ENCODE assay signal across 27 cellular contexts in the genomic region with DNA sequence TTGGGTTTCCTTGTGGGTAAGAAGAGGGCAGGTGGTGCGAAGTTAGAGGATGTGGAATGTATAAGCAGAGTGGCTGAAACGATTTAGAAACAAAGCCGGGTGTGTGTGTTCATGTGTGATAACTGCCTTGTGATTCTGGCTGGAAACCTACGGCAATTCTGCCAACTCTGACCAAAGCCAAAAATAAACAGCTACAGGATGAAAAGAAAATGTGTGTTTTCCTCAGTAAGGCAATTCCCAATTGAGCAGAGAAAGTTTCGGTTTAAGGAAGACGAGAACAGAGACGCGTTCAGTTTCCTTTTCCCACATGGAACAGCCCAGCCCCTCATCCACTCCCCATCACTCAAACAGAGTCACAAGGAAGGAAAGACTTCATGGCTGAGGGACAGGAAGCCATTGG.
DNase-seq lines count a peak whose midpoint lies in the region; ATAC-seq and TF ChIP-seq lines count a peak whose summit lies in the region.
"Had no signal": no experiment of that assay in that cellular context is flagged by ENCODE, and none has a peak within 500 bp of the region (broad histone marks: within the 10 kb centered on the region; RNA-seq: fewer than 3 reads in every experiment).

No MANE protein-coding gene starts in this region.

- no peaks in the 10 kb centered on the region for H3F3A ChIP-seq in GM23338 (replicated peaks; ENCODE audit: low read depth)

- no peaks in the 10 kb centered on the region for H3K4me1 ChIP-seq in GM23338 (ENCODE audit: insufficient read depth)
- H3K4me1 ChIP-seq: Caco-2, gastroesophageal sphincter, HAP-1, parathyroid adenoma, thyroid gland had no signal

- no peak overlapping the region for H3K27ac ChIP-seq in GM23338 (ENCODE audit: low read depth)
- peak overlapping the region in 9 of 59 donors; percentile 3 to 70 (median 29) for H3K27ac ChIP-seq in dorsolateral prefrontal cortex
- H3K27ac ChIP-seq: gastroesophageal sphincter, hepatocyte, parathyroid adenoma, PC-9, thyroid gland had no signal

- DNase-seq in GM23338 (ENCODE audit: low spot score) (no peak), SK-MEL-5 (ENCODE audit: low read depth, low spot score) (peak; percentile 62), dorsolateral prefrontal cortex (peak in 2 of 10 donors; percentile 36 to 54), sciatic nerve (ENCODE audit: low spot score) (no peak), NCI-H146 treated with DMSO at 0.1 percent for 48 hours (lab: John Stamatoyannopoulos, UW; ENCODE audit: unreplicated experiment) (no peak)
- no peak for DNase-seq in stimulated activated naive B cell treated with anti-CD40 and anti-IgM and Interleukin-4, amounts not matched to agents 10 μg/mL and 1 μg/mL and 100 μg/mL, for 72 hours
- DNase-seq: activated CD8-positive, alpha-beta T cell treated with anti-CD3 and anti-CD28 coated beads, Interleukin-2, amount 10 ng/mL, durations not matched to agents 7 days and 5 days; activated naive CD4-positive, alpha-beta T cell treated with anti-CD3 and anti-CD28 coated beads, Interleukin-2, amount 50 U/mL, for 16 hours; Caco-2; DMS53; Kasumi-1; mammary epithelial cell; NCI-H1436; NCI-H2107; NCI-H345; NCI-H69; nephron progenitor cell; PC-9; SHP77 treated with DMSO at 0.1 percent for 48 hours; stimulated activated CD4-positive, alpha-beta T cell treated with anti-CD3 and anti-CD28 coated beads, Interleukin-1b, Interleukin-23, amount 100 ng/mL, for 48 hours; stimulated activated naive CD8-positive, alpha-beta T cell treated with anti-CD3 and anti-CD28 coated beads, Interleukin-15, amount 100 ng/mL, for 72 hours; thyroid gland had no signal

- H3K27me3 ChIP-seq in GM23338 (ENCODE audit: insufficient read depth) (no peaks in the 10 kb centered on the region), dorsolateral prefrontal cortex (no peaks in the 10 kb centered on the region)
- H3K27me3 ChIP-seq: hepatocyte, thyroid gland had no signal

- H3K9me3 Mint-ChIP-seq in GM23338 = no peaks in the 10 kb centered on the region
- H3K9me3 Mint-ChIP-seq in stimulated activated naive B cell treated with anti-CD40 and anti-IgM and Interleukin-4, amounts not matched to agents 10 μg/mL and 1 μg/mL and 100 μg/mL, for 72 hours = peaks cover 0 to 2% of the 10 kb centered on the region in 2 donors
- H3K9me3 Mint-ChIP-seq: nephron progenitor cell; stimulated activated naive CD8-positive, alpha-beta T cell treated with anti-CD3 and anti-CD28 coated beads, Interleukin-15, amount 100 ng/mL, for 72 hours had no signal

- intact Hi-C loops in dorsolateral prefrontal cortex (cut with DNase I) (loop anchor here (10.0 kb wide), 1 partner anchor 129 kb away; no protein-coding TSS in a partner anchor), sciatic nerve (cut with DNase I) (no loop called here)

- peaks cover 13% of the 10 kb centered on the region for H3K4me1 Mint-ChIP-seq in GM23338
- no peaks in the 10 kb centered on the region for H3K4me1 Mint-ChIP-seq in stimulated activated naive B cell treated with anti-CD40 and anti-IgM and Interleukin-4, amounts not matched to agents 10 μg/mL and 1 μg/mL and 100 μg/mL, for 72 hours
- H3K4me1 Mint-ChIP-seq: stimulated activated naive CD8-positive, alpha-beta T cell treated with anti-CD3 and anti-CD28 coated beads, Interleukin-15, amount 100 ng/mL, for 72 hours had no signal

- H2AFZ ChIP-seq in GM23338 = peak overlapping the region; percentile 23; the same call in 1 of the 2 replicates
- H2AFZ ChIP-seq: hepatocyte, parathyroid adenoma, PC-9 had no signal

- H3K4me3 ChIP-seq in GM23338 = no peak overlapping the region
- peak overlapping the region in 38 of 59 donors; percentile 2 to 50 (median 25) for H3K4me3 ChIP-seq in dorsolateral prefrontal cortex
- H3K4me3 ChIP-seq: gastroesophageal sphincter, HAP-1, hepatocyte, PC-9, thyroid gland had no signal

- ATAC-seq in GM23338 (no peak), sciatic nerve (peak; percentile 26), HG03457 (IDR thresholded peaks at IDR 0.05; ENCODE audit: unreplicated experiment) (no peak)
- no peak for ATAC-seq in stimulated activated naive B cell treated with anti-CD40 and anti-IgM and Interleukin-4, amounts not matched to agents 10 μg/mL and 1 μg/mL and 100 μg/mL, for 72 hours (replicated peaks)
- ATAC-seq: activated CD8-positive, alpha-beta T cell treated with anti-CD3 and anti-CD28 coated beads, Interleukin-2, amount 10 ng/mL, durations not matched to agents 7 days and 5 days; gastroesophageal sphincter; stimulated activated naive CD8-positive, alpha-beta T cell treated with anti-CD3 and anti-CD28 coated beads, Interleukin-15, amount 100 ng/mL, for 72 hours had no signal

- in situ Hi-C loops in SK-MEL-5 (cut with HindIII; ENCODE audit: low pct_unique_long_range_greater_than_20kb, low sequenced_read_pairs) = no loop called here

- H3K4me3 Mint-ChIP-seq in GM23338 = no peak overlapping the region
- H3K4me3 Mint-ChIP-seq in stimulated activated naive B cell treated with anti-CD40 and anti-IgM and Interleukin-4, amounts not matched to agents 10 μg/mL and 1 μg/mL and 100 μg/mL, for 72 hours = no peak overlapping the region
- H3K4me3 Mint-ChIP-seq: activated CD8-positive, alpha-beta T cell treated with anti-CD3 and anti-CD28 coated beads, Interleukin-2, amount 10 ng/mL, durations not matched to agents 7 days and 5 days; nephron progenitor cell; stimulated activated naive CD8-positive, alpha-beta T cell treated with anti-CD3 and anti-CD28 coated beads, Interleukin-15, amount 100 ng/mL, for 72 hours had no signal

- no peak overlapping the region for H3K27ac Mint-ChIP-seq in GM23338
- no peak overlapping the region for H3K27ac Mint-ChIP-seq in stimulated activated naive B cell treated with anti-CD40 and anti-IgM and Interleukin-4, amounts not matched to agents 10 μg/mL and 1 μg/mL and 100 μg/mL, for 72 hours
- H3K27ac Mint-ChIP-seq: activated CD8-positive, alpha-beta T cell treated with anti-CD3 and anti-CD28 coated beads, Interleukin-2, amount 10 ng/mL, durations not matched to agents 7 days and 5 days; nephron progenitor cell; stimulated activated naive CD8-positive, alpha-beta T cell treated with anti-CD3 and anti-CD28 coated beads, Interleukin-15, amount 100 ng/mL, for 72 hours had no signal

- H3K9me2 ChIP-seq in GM23338 (ENCODE audit: insufficient read depth) = no peaks in the 10 kb centered on the region

- H3K36me3 ChIP-seq in GM23338 (ENCODE audit: insufficient read depth) = no peaks in the 10 kb centered on the region
- H3K36me3 ChIP-seq: gastroesophageal sphincter, HAP-1, thyroid gland had no signal

- TF ChIP-seq CTCF in GM23338 (conservative IDR thresholded peaks at IDR 0.05; ENCODE audit: low read depth in 2 of 2) (no peak), dorsolateral prefrontal cortex (IDR thresholded peaks at IDR 0.05 in 54 of 56, conservative IDR thresholded peaks at IDR 0.05 in 2 of 56; ENCODE audit: low read depth in 1 of 56, partially characterized antibody in 56 of 56) (no peak)

- H4K20me1 ChIP-seq in GM23338 (replicated peaks; ENCODE audit: insufficient read depth) = no peaks in the 10 kb centered on the region

- no peaks in the 10 kb centered on the region for H3K79me2 ChIP-seq in GM23338 (replicated peaks; ENCODE audit: insufficient read depth)
- H3K79me2 ChIP-seq: hepatocyte, parathyroid adenoma had no signal

- H3K36me3 Mint-ChIP-seq in GM23338 (ENCODE audit: low read depth) = no peaks in the 10 kb centered on the region
- H3K36me3 Mint-ChIP-seq in stimulated activated naive B cell treated with anti-CD40 and anti-IgM and Interleukin-4, amounts not matched to agents 10 μg/mL and 1 μg/mL and 100 μg/mL, for 72 hours = no peaks in the 10 kb centered on the region

- no peak overlapping the region for H3K4me2 ChIP-seq in GM23338
- H3K4me2 ChIP-seq: hepatocyte, PC-9 had no signal

- peaks cover 14% of the 10 kb centered on the region for H3K27me3 Mint-ChIP-seq in GM23338 (ENCODE audit: insufficient read depth, low read depth, poor library complexity)
- H3K27me3 Mint-ChIP-seq in stimulated activated naive B cell treated with anti-CD40 and anti-IgM and Interleukin-4, amounts not matched to agents 10 μg/mL and 1 μg/mL and 100 μg/mL, for 72 hours = peaks cover 10 to 12% of the 10 kb centered on the region in 2 donors

TF ChIP-seq in GM23338, 12 proteins besides CTCF, POLR2A, EP300 and RAD21:
- TF ChIP-seq CREB1 (CRISPR knock-in tag; IDR thresholded peaks at IDR 0.05; ENCODE audit: low read depth) (no peak), NANOG (IDR thresholded peaks at IDR 0.05; ENCODE audit: borderline replicate concordance) (no peak), EZH2phosphoT487 (IDR thresholded peaks at IDR 0.05; ENCODE audit: unreplicated experiment) (no peak), ZNF331 (CRISPR knock-in tag; IDR thresholded peaks at IDR 0.05; ENCODE audit: low read depth) (no peak)
